ENCODE assay signal across 8 cellular contexts in genomic region chrX:110450050-110450449, GRCh38.
DNase-seq lines count a peak whose midpoint lies in the region; ATAC-seq, FAIRE-seq and TF ChIP-seq lines count a peak whose summit lies in the region.

No MANE protein-coding gene starts in this region.

- TF ChIP-seq POLR2A in HepG2 (IDR thresholded peaks at IDR 0.05; ENCODE audit: insufficient read depth in 1 of 2, low read depth in 2 of 2, low read length in 2 of 2), result no peak

- no peak overlapping the region for H2AFZ ChIP-seq in HepG2 (ENCODE audit: low read length)

- no peak overlapping the region for H3K4me3 ChIP-seq in HepG2 (replicated peaks in 1 of 3; ENCODE audit: insufficient read depth in 1 of 3, low read depth in 2 of 3, low read length in 3 of 3)

- no peaks in the 10 kb centered on the region for H4K20me1 ChIP-seq in HepG2 (ENCODE audit: insufficient read depth, low read length)

- TF ChIP-seq RAD21 in HepG2 (CRISPR knock-in tag; IDR thresholded peaks at IDR 0.05), result peak; percentile 42; the same call in 1 of the 2 replicates

- no peaks in the 10 kb centered on the region for H3K79me2 ChIP-seq in HepG2 (ENCODE audit: insufficient read depth, low read length)

- CTCF ChIA-PET in HepG2 (lab: Yijun Ruan, JAX; ENCODE audit: low intra/inter-chr PET ratio, low total read pairs), result interaction anchor here (1.3 to 1.5 kb wide), 2 partner anchors 216 to 398 kb away, joined by 4 to 5 read pairs; no protein-coding TSS in a partner anchor

- WGBS in HepG2 (ENCODE audit: low lambda C conversion rate), result no CpG with 5 or more reads among the region's 4 CpGs

- BruUV-seq in HepG2 (replicated peaks; lab: Mats Ljungman, UMichigan), result no TSS peak

- intact Hi-C loops in HepG2 (cut with micrococcal nuclease; ENCODE audit: unreplicated experiment), result loop anchor here (1.0 to 2.0 kb wide), 2 partner anchors 215 to 399 kb away; no protein-coding TSS in a partner anchor

- no peaks in the 10 kb centered on the region for H3K9me3 ChIP-seq in HepG2 (ENCODE audit: low read length)

- DNase-seq in AG20443 (ENCODE audit: low spot score) (peak; percentile 74), NCI-H2227 treated with DMSO at 0.1 percent for 48 hours (lab: John Stamatoyannopoulos, UW) (peak; percentile 77), HepG2 (ENCODE audit: low spot score) (peak; percentile 42)
- peak; percentile 36 to 49 for DNase-seq in activated CD4-positive, alpha-beta T cell treated with anti-CD3 and anti-CD28 coated beads for 24 hours (ENCODE audit: low read depth in 2 of 2)
- DNase-seq in stimulated activated CD4-positive, alpha-beta T cell treated with anti-CD3 and anti-CD28 coated beads, TNF-alpha, amount 100 ng/mL, for 1 hour (ENCODE audit: low read depth in 3 of 3, low spot score in 1 of 3), result peak; percentile 2 to 19 (median 5)

- in situ Hi-C loops in HepG2 (cut with HindIII; ENCODE audit: extremely low pct_ligation_motif_present, low pct_unique_long_range_greater_than_20kb), result no loop called here

- H3K9ac ChIP-seq in HepG2 (ENCODE audit: insufficient read depth, low read depth, low read length), result no peak overlapping the region

- H3K4me1 ChIP-seq in HepG2 (ENCODE audit: insufficient read depth, low read length), result no peaks in the 10 kb centered on the region

- no peak overlapping the region for H3K4me2 ChIP-seq in HepG2 (ENCODE audit: low read depth, low read length)

- H3K27me3 ChIP-seq in HepG2 (ENCODE audit: control insufficient read depth in 1 of 2, insufficient read depth in 2 of 2, low read length in 2 of 2), result peaks cover 0 to 1% of the 10 kb centered on the region in 2 experiments; a peak in 1 of 5 replicates

- H3K27ac ChIP-seq in HepG2 (ENCODE audit: extremely low read length, insufficient read depth, low read length), result no peak overlapping the region

- POLR2A ChIA-PET in HepG2 (lab: Yijun Ruan, JAX), result no interaction called here

- TF ChIP-seq EP300 in HepG2 (IDR thresholded peaks at IDR 0.05; ENCODE audit: low read depth in 2 of 2, low read length in 2 of 2) (no peak), HepG2 (CRISPR knock-in tag; IDR thresholded peaks at IDR 0.05; ENCODE audit: borderline replicate concordance) (no peak)

- H3K36me3 ChIP-seq in HepG2 (replicated peaks in 1 of 2; ENCODE audit: control insufficient read depth in 1 of 2, insufficient read depth in 2 of 2, low read length in 2 of 2), result no peaks in the 10 kb centered on the region

- peak; percentile 92 for ATAC-seq in GM18867 (IDR thresholded peaks at IDR 0.05; ENCODE audit: unreplicated experiment)
- ATAC-seq in HG03135 (IDR thresholded peaks at IDR 0.05; ENCODE audit: unreplicated experiment), result peak; percentile 83
- peak; percentile 94 for ATAC-seq in HepG2

- FAIRE-seq in colon (lab: Jason Lieb, UNC) (peak; percentile 53), HepG2 (lab: Jason Lieb, UNC) (peak; percentile 83)

- TF ChIP-seq CTCF in HepG2 (CRISPR knock-in tag; IDR thresholded peaks at IDR 0.05), result peak; percentile 79

TF ChIP-seq in HepG2, 621 proteins besides CTCF, POLR2A, EP300 and RAD21:
- TF ChIP-seq ZNF609 (CRISPR knock-in tag; IDR thresholded peaks at IDR 0.05; ENCODE audit: borderline replicate concordance) (no peak), STAG1 (CRISPR knock-in tag; IDR thresholded peaks at IDR 0.05) (peak; percentile 71), SMC3 (IDR thresholded peaks at IDR 0.05; ENCODE audit: low read length) (peak; percentile 58; the same call in 1 of the 2 replicates)
TF ChIP-seq in HepG2: peak in this region for 2.

Comparison
In these comparisons a context has a peak if more than half of its experiments do, and no peak if none do; other contexts are left out.
1. DNase-seq: peak in every context shown above with its lines; median percentile 77 in NCI-H2227 treated with DMSO at 0.1 percent for 48 hours; 74 in AG20443; 42 in activated CD4-positive, alpha-beta T cell treated with anti-CD3 and anti-CD28 coated beads for 24 hours; 42 in HepG2; 5 in stimulated activated CD4-positive, alpha-beta T cell treated with anti-CD3 and anti-CD28 coated beads, TNF-alpha, amount 100 ng/mL, for 1 hour.